In genomic region chr19:55647732-55648656, GRCh38 we compare ENCODE assay signal across 8 cellular contexts. TPM values are rescaled to one million over a fixed set of nuclear protein-coding genes. Genes with fewer than 3 reads are reported as not detected.
DNase-seq lines count a peak whose midpoint lies in the region; ATAC-seq and TF ChIP-seq lines count a peak whose summit lies in the region.

CCDC106 (plus strand) TSS chr19:55648212; CDS start chr19:55649047, 835 bp downstream.

- peak within 1 kb of the TSS; percentile 87 for H3K27ac ChIP-seq in DND-41 (ENCODE audit: low read length)

- H3K4me3 ChIP-seq in DND-41 (ENCODE audit: low read depth in 1 of 2, low read length in 2 of 2) (peak within 1 kb of the TSS; percentile 70 to 81), NT2/D1 (ENCODE audit: insufficient read length, low read depth) (peak within 1 kb of the TSS; percentile 71)

- H3K9me3 ChIP-seq in DND-41 (ENCODE audit: insufficient read depth, low read length, severe bottlenecking) = no peaks in the 10 kb centered on the region
- H3K9me3 ChIP-seq in NT2/D1 (ENCODE audit: insufficient read depth, low read length) = no peaks in the 10 kb centered on the region

- peaks cover 53% of the 10 kb centered on the region for H3K79me2 ChIP-seq in DND-41 (ENCODE audit: insufficient read depth, low read length)

- peaks cover 67% of the 10 kb centered on the region for H3K4me1 ChIP-seq in DND-41 (ENCODE audit: insufficient read depth, low read length)
- peaks cover 8% of the 10 kb centered on the region for H3K4me1 ChIP-seq in NT2/D1 (ENCODE audit: insufficient read depth, insufficient read length)

- H3K4me2 ChIP-seq in DND-41 (ENCODE audit: insufficient read depth, low read length) = peak within 1 kb of the TSS; percentile 93

- H3K4me1 Mint-ChIP-seq in activated naive CD8-positive, alpha-beta T cell (ENCODE audit: low read depth) = peaks cover 42% of the 10 kb centered on the region
- peaks cover 31% of the 10 kb centered on the region for H3K4me1 Mint-ChIP-seq in neural crest cell

- H3K36me3 ChIP-seq in DND-41 (ENCODE audit: insufficient read depth, low read length) (peaks cover 23% of the 10 kb centered on the region), NT2/D1 (ENCODE audit: insufficient read depth, insufficient read length, low read length) (peaks cover 32% of the 10 kb centered on the region)

- no peak for TF ChIP-seq CTCF in DND-41 (IDR thresholded peaks at IDR 0.05; ENCODE audit: borderline replicate concordance, extremely low read depth, low read length, poor library complexity, severe bottlenecking)
- TF ChIP-seq CTCF in neural crest cell (conservative IDR thresholded peaks at IDR 0.05) = no peak

- H3K27me3 ChIP-seq in DND-41 (ENCODE audit: insufficient read depth, low read length, poor library complexity) (no peaks in the 10 kb centered on the region), NT2/D1 (ENCODE audit: insufficient read depth, insufficient read length) (no peaks in the 10 kb centered on the region)

- H4K20me1 ChIP-seq in DND-41 (ENCODE audit: insufficient read depth, low read length) = peaks cover 13% of the 10 kb centered on the region; the same call in 1 of the 2 replicates

- H3K9me3 Mint-ChIP-seq in activated naive CD8-positive, alpha-beta T cell (ENCODE audit: low read depth) = no peaks in the 10 kb centered on the region
- H3K9me3 Mint-ChIP-seq in neural crest cell = no peaks in the 10 kb centered on the region

- H3K27ac Mint-ChIP-seq in activated naive CD8-positive, alpha-beta T cell = peak within 1 kb of the TSS; percentile 67
- peak within 1 kb of the TSS; percentile 92 for H3K27ac Mint-ChIP-seq in neural crest cell (ENCODE audit: unreplicated experiment)

- H2AFZ ChIP-seq in DND-41 (ENCODE audit: low read depth, low read length) = peak within 1 kb of the TSS; percentile 85

- H3K9ac ChIP-seq in DND-41 (ENCODE audit: low read depth, low read length) (peak within 1 kb of the TSS; percentile 96), NT2/D1 (ENCODE audit: insufficient read length, low read depth) (peak within 1 kb of the TSS; percentile 95)

- peak within 1 kb of the TSS; percentile 88 for H3K4me3 Mint-ChIP-seq in activated naive CD8-positive, alpha-beta T cell
- H3K4me3 Mint-ChIP-seq in neural crest cell = peak within 1 kb of the TSS; percentile 91

- ATAC-seq in DND-41 (ENCODE audit: insufficient read depth, low read depth) (peak; percentile 61), HG03460 (IDR thresholded peaks at IDR 0.05; ENCODE audit: unreplicated experiment) (peak; percentile 37), GM18870 (IDR thresholded peaks at IDR 0.05; ENCODE audit: unreplicated experiment) (no peak), GM19023 (IDR thresholded peaks at IDR 0.05; ENCODE audit: unreplicated experiment) (no peak)

- no peaks in the 10 kb centered on the region for H3K36me3 Mint-ChIP-seq in activated naive CD8-positive, alpha-beta T cell
- H3K36me3 Mint-ChIP-seq in neural crest cell (ENCODE audit: low read depth) = peaks cover 10% of the 10 kb centered on the region

- DNase-seq in DND-41 (peak; percentile 82), NT2/D1 (ENCODE audit: low read depth, low spot score) (peak; percentile 39), globus pallidus (ENCODE audit: low spot score) (peak; percentile 59), neural crest cell (ENCODE audit: low read depth, low spot score) (peak; percentile 62)

- H3K27me3 Mint-ChIP-seq in activated naive CD8-positive, alpha-beta T cell = no peaks in the 10 kb centered on the region
- H3K27me3 Mint-ChIP-seq in neural crest cell (ENCODE audit: low read depth) = peaks cover 5% of the 10 kb centered on the region

RNA-seq across cellular contexts. Expression of gene CCDC106, which starts in this region (rescaled TPM):
- 18.7 and 18.9 TPM in 2 replicates for total RNA-seq in neural crest cell

Comparison
In these comparisons a context has a peak if more than half of its experiments do, and no peak if none do; other contexts are left out.
1. ATAC-seq: peak in DND-41 (single experiment) and HG03460 (single experiment); none in GM18870 (single experiment) and GM19023 (single experiment).
2. Peak in every context shown above with its lines, with median percentiles within 50 percentile points of each other: DNase-seq.